Comparison of ENCODE assay signal across 8 cellular contexts in the genomic region with DNA sequence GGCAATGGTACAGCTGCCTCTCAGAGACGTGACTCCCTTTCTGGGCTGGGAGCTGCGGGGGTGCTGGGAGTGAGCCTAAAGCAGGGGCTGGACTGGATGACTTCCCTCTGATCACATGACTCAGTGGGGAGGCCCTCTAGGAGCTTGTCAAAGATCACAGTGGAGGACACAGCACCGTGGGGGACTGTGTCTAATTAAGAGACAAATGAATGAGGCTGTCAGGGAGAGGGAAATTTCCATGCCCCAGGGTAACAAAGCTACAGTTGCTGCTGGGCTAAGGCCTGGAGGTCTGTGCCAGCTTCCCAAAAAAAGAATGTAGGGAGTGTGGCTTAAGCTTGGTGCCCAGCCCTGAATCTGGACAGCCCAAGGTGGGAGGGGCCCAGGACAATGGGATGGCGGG.
A peak's percentile ranks its signal among the peaks of the same experiment; 100 is the strongest.
DNase-seq lines count a peak whose midpoint lies in the region; ATAC-seq and TF ChIP-seq lines count a peak whose summit lies in the region.
"Had no signal": no experiment of that assay in that cellular context is flagged by ENCODE, and none has a peak within 500 bp of the region (broad histone marks: within the 10 kb centered on the region; RNA-seq: fewer than 3 reads in every experiment).

No MANE protein-coding gene starts in this region.

- no peak overlapping the region for H3K4me3 ChIP-seq in body of pancreas

- POLR2A ChIA-PET in activated CD4-positive, alpha-beta memory T cell treated with anti-CD3 and anti-CD28 coated beads for 36 hours (lab: Charles Lee): interaction anchor here (0.6 kb wide), 1 partner anchor 23 kb away, joined by 3 read pairs; no protein-coding TSS in a partner anchor

- DNase-seq in NCI-H2081 (lab: John Stamatoyannopoulos, UW) (peak; percentile 71 to 88), body of pancreas (peak; percentile 44 to 75 (median 60)), inferior parietal cortex (ENCODE audit: extremely low spot score) (peak; percentile 65), CD1c-positive myeloid dendritic cell (ENCODE audit: extremely low spot score) (no peak), NAMALWA (ENCODE audit: low spot score) (no peak)
- no peak for DNase-seq in activated CD4-positive, alpha-beta memory T cell treated with anti-CD3 and anti-CD28 coated beads for 36 hours
- DNase-seq: activated CD4-positive, alpha-beta T cell treated with anti-CD3 and anti-CD28 coated beads, Interleukin-2, amount 50 U/mL, for 48 hours had no signal

- CTCF ChIA-PET in activated CD4-positive, alpha-beta memory T cell treated with anti-CD3 and anti-CD28 coated beads for 36 hours (lab: Charles Lee): interaction anchor here (1.1 to 2.0 kb wide), 3 partner anchors 14 to 302 kb away, joined by 3 to 6 read pairs (median 4); no protein-coding TSS in a partner anchor

- no peaks in the 10 kb centered on the region for H3K9me3 ChIP-seq in body of pancreas

- H3K36me3 Mint-ChIP-seq in activated CD4-positive, alpha-beta memory T cell treated with anti-CD3 and anti-CD28 coated beads for 36 hours: no peaks in the 10 kb centered on the region

- no peak overlapping the region for H3K4me3 Mint-ChIP-seq in activated CD4-positive, alpha-beta memory T cell treated with anti-CD3 and anti-CD28 coated beads for 36 hours

- no peak for TF ChIP-seq CTCF in body of pancreas (IDR thresholded peaks at IDR 0.05)

- no peaks in the 10 kb centered on the region for H3K9me3 Mint-ChIP-seq in activated CD4-positive, alpha-beta memory T cell treated with anti-CD3 and anti-CD28 coated beads for 36 hours

- intact Hi-C loops in body of pancreas (cut with DNase I): no loop called here
- intact Hi-C loops in activated CD4-positive, alpha-beta memory T cell treated with anti-CD3 and anti-CD28 coated beads for 36 hours (cut with micrococcal nuclease): no loop called here

- no peak overlapping the region for H3K27ac Mint-ChIP-seq in activated CD4-positive, alpha-beta memory T cell treated with anti-CD3 and anti-CD28 coated beads for 36 hours

- peak overlapping the region in 3 of 4 donors; percentile 35 to 69 (median 60) for H3K27ac ChIP-seq in body of pancreas
- peak overlapping the region; percentile 80 for H3K27ac ChIP-seq in temporal lobe (ENCODE audit: low read depth, low read length)

- 25 to 29% methylated on average over 4 of the region's 4 CpGs for WGBS in body of pancreas, 2 donors

- peaks cover 6% of the 10 kb centered on the region for H3K27me3 Mint-ChIP-seq in activated CD4-positive, alpha-beta memory T cell treated with anti-CD3 and anti-CD28 coated beads for 36 hours

- no peaks in the 10 kb centered on the region for H3K27me3 ChIP-seq in body of pancreas

- no peaks in the 10 kb centered on the region for H3K36me3 ChIP-seq in body of pancreas (replicated peaks in 1 of 2; ENCODE audit: insufficient read depth in 1 of 2, low read depth in 2 of 2)

- peak in 2 of 3 donors; percentile 34 to 44 for TF ChIP-seq POLR2A in body of pancreas (IDR thresholded peaks at IDR 0.05)

- peaks cover 28% of the 10 kb centered on the region for H3K4me1 Mint-ChIP-seq in activated CD4-positive, alpha-beta memory T cell treated with anti-CD3 and anti-CD28 coated beads for 36 hours (ENCODE audit: low read depth)

- peaks cover 19% of the 10 kb centered on the region for H3K4me1 ChIP-seq in body of pancreas

- ATAC-seq in body of pancreas: peak; percentile 89

Comparison
In these comparisons a context has a peak if more than half of its experiments do, and no peak if none do; other contexts are left out.
1. DNase-seq: peak in NCI-H2081 (2 of 2), body of pancreas (4 of 4) and inferior parietal cortex (single experiment); none in CD1c-positive myeloid dendritic cell (single experiment), activated CD4-positive, alpha-beta memory T cell treated with anti-CD3 and anti-CD28 coated beads for 36 hours (single experiment) and NAMALWA (single experiment).